ENCODE assay signal across 9 cellular contexts in the genomic region with DNA sequence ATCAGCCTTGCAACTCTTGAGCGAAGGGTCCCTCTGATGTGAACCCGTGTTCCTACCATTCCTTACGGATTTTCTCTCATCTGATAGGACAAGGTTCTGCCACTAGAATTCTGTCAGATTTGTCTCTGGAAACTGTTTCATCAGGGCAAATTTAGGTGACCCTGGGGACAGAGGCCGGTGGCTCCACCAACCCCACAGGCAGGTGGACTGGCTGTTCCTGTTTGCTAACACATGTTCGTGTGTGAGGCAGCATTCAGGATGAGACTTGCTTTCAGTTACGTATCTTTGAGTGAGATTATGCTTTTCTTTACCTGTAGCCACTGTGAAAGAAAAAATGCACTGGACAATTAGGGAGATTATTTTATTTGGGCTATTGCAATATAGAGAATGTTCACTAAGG.
"Had no signal": no experiment of that assay in that cellular context is flagged by ENCODE, and none has a peak within 500 bp of the region (broad histone marks: within the 10 kb centered on the region; RNA-seq: fewer than 3 reads in every experiment).

No MANE protein-coding gene starts in this region.

- H3K27ac ChIP-seq: GM23248 had no signal

- ATAC-seq: HCT116, K562 had no signal

- H3K27ac Mint-ChIP-seq: HFFc6 had no signal

- H3K36me3 ChIP-seq: HAP-1 had no signal

- H3K4me1 ChIP-seq: HAP-1 had no signal

- H3K9ac ChIP-seq: GM23248 had no signal

- H3K9me3 ChIP-seq: HAP-1 had no signal

- DNase-seq: GM23248, GOT3, H7, HFFc6, KG1 had no signal

- FAIRE-seq: HTR-8/SVneo, K562 had no signal

- H3K9me3 Mint-ChIP-seq: HFFc6 had no signal

- H2AFZ ChIP-seq: GM23248 had no signal

- H3K4me3 ChIP-seq: GM23248, HAP-1, K562 had no signal

- H3K4me3 Mint-ChIP-seq: HFFc6 had no signal
